Comparison of ENCODE assay signal across 1 cellular context in the genomic region with DNA sequence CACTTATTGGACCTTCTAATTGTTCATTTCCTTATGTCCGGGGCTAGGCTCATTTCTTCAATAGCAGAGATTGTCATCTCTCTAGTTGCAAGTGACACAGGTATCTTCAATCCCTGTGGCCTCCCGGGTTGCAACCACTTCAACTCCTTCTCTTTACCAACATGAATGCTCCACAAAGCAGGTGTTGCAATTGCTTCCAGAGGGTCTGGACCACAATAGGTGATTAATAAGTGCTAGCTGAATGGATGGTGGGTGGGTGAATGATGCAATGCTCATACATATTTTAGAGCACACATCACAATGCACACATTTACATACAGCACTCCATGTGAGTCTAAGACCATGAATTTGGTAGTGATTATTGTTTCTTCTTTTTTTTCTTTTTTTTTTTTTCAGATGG.
TF ChIP-seq lines count a peak whose summit lies in the region.

No MANE protein-coding gene starts in this region.

TF ChIP-seq in GM23338, 12 proteins besides CTCF, POLR2A, EP300 and RAD21 (continued from another document):
- TF ChIP-seq, protein P1, sequence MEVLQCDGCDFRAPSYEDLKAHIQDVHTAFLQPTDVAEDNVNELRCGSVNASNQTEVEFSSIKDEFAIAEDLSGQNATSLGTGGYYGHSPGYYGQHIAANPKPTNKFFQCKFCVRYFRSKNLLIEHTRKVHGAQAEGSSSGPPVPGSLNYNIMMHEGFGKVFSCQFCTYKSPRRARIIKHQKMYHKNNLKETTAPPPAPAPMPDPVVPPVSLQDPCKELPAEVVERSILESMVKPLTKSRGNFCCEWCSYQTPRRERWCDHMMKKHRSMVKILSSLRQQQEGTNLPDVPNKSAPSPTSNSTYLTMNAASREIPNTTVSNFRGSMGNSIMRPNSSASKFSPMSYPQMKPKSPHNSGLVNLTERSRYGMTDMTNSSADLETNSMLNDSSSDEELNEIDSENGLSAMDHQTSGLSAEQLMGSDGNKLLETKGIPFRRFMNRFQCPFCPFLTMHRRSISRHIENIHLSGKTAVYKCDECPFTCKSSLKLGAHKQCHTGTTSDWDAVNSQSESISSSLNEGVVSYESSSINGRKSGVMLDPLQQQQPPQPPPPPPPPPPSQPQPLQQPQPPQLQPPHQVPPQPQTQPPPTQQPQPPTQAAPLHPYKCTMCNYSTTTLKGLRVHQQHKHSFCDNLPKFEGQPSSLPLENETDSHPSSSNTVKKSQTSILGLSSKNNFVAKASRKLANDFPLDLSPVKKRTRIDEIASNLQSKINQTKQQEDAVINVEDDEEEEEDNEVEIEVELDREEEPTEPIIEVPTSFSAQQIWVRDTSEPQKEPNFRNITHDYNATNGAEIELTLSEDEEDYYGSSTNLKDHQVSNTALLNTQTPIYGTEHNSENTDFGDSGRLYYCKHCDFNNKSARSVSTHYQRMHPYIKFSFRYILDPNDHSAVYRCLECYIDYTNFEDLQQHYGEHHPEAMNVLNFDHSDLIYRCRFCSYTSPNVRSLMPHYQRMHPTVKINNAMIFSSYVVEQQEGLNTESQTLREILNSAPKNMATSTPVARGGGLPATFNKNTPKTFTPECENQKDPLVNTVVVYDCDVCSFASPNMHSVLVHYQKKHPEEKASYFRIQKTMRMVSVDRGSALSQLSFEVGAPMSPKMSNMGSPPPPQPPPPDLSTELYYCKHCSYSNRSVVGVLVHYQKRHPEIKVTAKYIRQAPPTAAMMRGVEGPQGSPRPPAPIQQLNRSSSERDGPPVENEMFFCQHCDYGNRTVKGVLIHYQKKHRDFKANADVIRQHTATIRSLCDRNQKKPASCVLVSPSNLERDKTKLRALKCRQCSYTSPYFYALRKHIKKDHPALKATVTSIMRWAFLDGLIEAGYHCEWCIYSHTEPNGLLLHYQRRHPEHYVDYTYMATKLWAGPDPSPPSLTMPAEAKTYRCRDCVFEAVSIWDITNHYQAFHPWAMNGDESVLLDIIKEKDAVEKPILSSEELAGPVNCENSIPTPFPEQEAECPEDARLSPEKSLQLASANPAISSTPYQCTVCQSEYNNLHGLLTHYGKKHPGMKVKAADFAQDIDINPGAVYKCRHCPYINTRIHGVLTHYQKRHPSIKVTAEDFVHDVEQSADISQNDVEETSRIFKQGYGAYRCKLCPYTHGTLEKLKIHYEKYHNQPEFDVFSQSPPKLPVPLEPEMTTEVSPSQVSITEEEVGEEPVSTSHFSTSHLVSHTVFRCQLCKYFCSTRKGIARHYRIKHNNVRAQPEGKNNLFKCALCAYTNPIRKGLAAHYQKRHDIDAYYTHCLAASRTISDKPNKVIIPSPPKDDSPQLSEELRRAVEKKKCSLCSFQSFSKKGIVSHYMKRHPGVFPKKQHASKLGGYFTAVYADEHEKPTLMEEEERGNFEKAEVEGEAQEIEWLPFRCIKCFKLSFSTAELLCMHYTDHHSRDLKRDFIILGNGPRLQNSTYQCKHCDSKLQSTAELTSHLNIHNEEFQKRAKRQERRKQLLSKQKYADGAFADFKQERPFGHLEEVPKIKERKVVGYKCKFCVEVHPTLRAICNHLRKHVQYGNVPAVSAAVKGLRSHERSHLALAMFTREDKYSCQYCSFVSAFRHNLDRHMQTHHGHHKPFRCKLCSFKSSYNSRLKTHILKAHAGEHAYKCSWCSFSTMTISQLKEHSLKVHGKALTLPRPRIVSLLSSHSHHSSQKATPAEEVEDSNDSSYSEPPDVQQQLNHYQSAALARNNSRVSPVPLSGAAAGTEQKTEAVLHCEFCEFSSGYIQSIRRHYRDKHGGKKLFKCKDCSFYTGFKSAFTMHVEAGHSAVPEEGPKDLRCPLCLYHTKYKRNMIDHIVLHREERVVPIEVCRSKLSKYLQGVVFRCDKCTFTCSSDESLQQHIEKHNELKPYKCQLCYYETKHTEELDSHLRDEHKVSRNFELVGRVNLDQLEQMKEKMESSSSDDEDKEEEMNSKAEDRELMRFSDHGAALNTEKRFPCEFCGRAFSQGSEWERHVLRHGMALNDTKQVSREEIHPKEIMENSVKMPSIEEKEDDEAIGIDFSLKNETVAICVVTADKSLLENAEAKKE (CRISPR knock-in tag; IDR thresholded peaks at IDR 0.05) = no peak
TF ChIP-seq in GM23338: peak in this region for 0.
